In genomic region chr3:155809181-155809580, GRCh38 we compare ENCODE assay signal across 1 cellular context.
A peak's percentile ranks its signal among the peaks of the same experiment; 100 is the strongest.
TF ChIP-seq lines count a peak whose summit lies in the region.

No MANE protein-coding gene starts in this region.

TF ChIP-seq in HepG2, 621 proteins besides CTCF, POLR2A, EP300 and RAD21:
- TF ChIP-seq ATF7 (IDR thresholded peaks at IDR 0.05), result 0 out of 2 replicates have a peak, but pooled peaks have one; percentile 34
- TF ChIP-seq ATF7 (CRISPR knock-in tag; IDR thresholded peaks at IDR 0.05), result no peak
- TF ChIP-seq REPIN1 (CRISPR knock-in tag; IDR thresholded peaks at IDR 0.05; ENCODE audit: borderline replicate concordance, low read depth), result no peak
